ENCODE assay signal across 15 cellular contexts in the genomic region with DNA sequence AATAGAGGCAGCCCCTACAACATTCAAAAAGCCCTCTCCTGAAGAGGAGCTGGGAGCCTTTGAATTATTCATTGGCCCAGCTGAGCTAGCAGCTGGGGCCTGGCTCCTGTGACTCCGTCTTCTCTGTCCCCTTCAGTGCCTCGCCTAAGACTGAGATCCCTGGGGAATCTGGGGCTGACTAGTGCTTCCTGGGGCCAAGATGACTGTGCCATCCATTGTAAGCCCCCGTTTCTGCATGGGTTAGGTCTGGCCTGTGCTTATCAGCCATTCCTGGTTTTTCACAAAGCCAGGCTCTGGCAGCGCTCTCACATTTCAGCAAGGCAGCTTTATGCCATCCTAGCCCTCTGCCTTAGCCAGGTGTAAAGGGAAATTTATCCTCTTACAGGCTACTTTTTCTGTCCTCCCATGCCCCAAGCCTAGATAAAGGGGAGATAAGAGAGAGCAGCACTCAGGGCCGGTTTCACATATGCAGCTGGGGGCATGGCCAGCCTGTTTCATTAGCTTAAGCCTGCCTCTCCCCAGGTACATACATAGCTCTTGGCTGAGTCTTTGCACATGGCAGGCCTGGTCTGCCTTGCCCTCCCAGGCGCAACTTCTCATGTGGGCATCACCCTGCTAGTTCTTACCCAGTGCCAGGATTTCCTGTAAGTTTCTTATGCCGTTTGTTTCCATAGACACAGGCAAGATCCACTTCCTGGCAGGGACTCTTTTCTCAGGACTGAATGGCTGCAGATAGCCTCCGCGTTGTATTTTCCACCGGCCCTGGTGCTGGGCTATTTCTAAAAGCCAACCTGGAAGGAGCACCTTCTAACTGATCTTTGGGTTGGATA. TPM values are rescaled to one million over a fixed set of nuclear protein-coding genes. Genes with fewer than 3 reads are reported as not detected.
DNase-seq lines count a peak whose midpoint lies in the region; FAIRE-seq and TF ChIP-seq lines count a peak whose summit lies in the region.
"Had no signal": no experiment of that assay in that cellular context is flagged by ENCODE, and none has a peak within 500 bp of the region (broad histone marks: within the 10 kb centered on the region; RNA-seq: fewer than 3 reads in every experiment).

No MANE protein-coding gene starts in this region.

- H4K20me1 ChIP-seq in smooth muscle cell (ENCODE audit: low read depth) = peaks cover 4% of the 10 kb centered on the region

- peaks cover 29% of the 10 kb centered on the region for H3K36me3 ChIP-seq in adipocyte (ENCODE audit: control insufficient read depth, insufficient read depth, low read length, severe bottlenecking)
- peaks cover 27% of the 10 kb centered on the region for H3K36me3 ChIP-seq in iPS-15b (ENCODE audit: control insufficient read depth, insufficient read depth, low read length)
- peaks cover 30 to 47% (median 37%) of the 10 kb centered on the region in 3 donors for H3K36me3 ChIP-seq in skeletal muscle tissue (ENCODE audit: control insufficient read depth in 3 of 3, insufficient read depth in 3 of 3, low read length in 3 of 3)
- H3K36me3 ChIP-seq in smooth muscle cell (ENCODE audit: low read depth) = no peaks in the 10 kb centered on the region
- H3K36me3 ChIP-seq in kidney (ENCODE audit: control insufficient read depth in 1 of 2, insufficient read depth in 2 of 2, low read length in 2 of 2) = peaks cover 16 to 24% of the 10 kb centered on the region in 2 donors

- H3K27me3 ChIP-seq in adipocyte (replicated peaks; ENCODE audit: control insufficient read depth, insufficient read depth, low read length) (no peaks in the 10 kb centered on the region), iPS-15b (ENCODE audit: control insufficient read depth, insufficient read depth, low read length) (no peaks in the 10 kb centered on the region), skeletal muscle tissue (ENCODE audit: control insufficient read depth in 3 of 3, insufficient read depth in 3 of 3, low read length in 3 of 3) (no peaks in the 10 kb centered on the region), smooth muscle cell (ENCODE audit: low read depth) (no peaks in the 10 kb centered on the region)

- H2AFZ ChIP-seq in smooth muscle cell (ENCODE audit: low read depth) = no peak overlapping the region

- H3K79me2 ChIP-seq in smooth muscle cell (ENCODE audit: low read depth) = no peaks in the 10 kb centered on the region

- TF ChIP-seq CTCF in smooth muscle cell (IDR thresholded peaks at IDR 0.05; ENCODE audit: borderline replicate concordance, insufficient read depth, poor library complexity, severe bottlenecking) (no peak), kidney (IDR thresholded peaks at IDR 0.05; ENCODE audit: borderline replicate concordance, extremely low read depth, insufficient read depth) (no peak)

- no peaks in the 10 kb centered on the region for H3F3A ChIP-seq in smooth muscle cell (ENCODE audit: low read depth)

- FAIRE-seq in kidney (lab: Jason Lieb, UNC) = no peak
- FAIRE-seq: GM12891 had no signal

- H3K4me2 ChIP-seq in smooth muscle cell = no peak overlapping the region

- H3K27ac ChIP-seq in skeletal muscle tissue (ENCODE audit: low read depth, low read length) (no peak overlapping the region), smooth muscle cell (ENCODE audit: low read depth) (no peak overlapping the region), kidney (ENCODE audit: low read depth in 2 of 2, low read length in 2 of 2) (no peak overlapping the region)

- H3K4me3 ChIP-seq in adipocyte (ENCODE audit: low read length) = no peak overlapping the region
- H3K4me3 ChIP-seq in iPS-15b (ENCODE audit: low read depth, low read length) = no peak overlapping the region
- H3K4me3 ChIP-seq in skeletal muscle tissue (ENCODE audit: low read length in 3 of 3) = no peak overlapping the region
- H3K4me3 ChIP-seq in smooth muscle cell = no peak overlapping the region
- H3K4me3 ChIP-seq in kidney (ENCODE audit: low read length in 2 of 2) = no peak overlapping the region
- H3K4me3 ChIP-seq: mucosa of descending colon had no signal

- 76% methylated on average over 10 of the region's 10 CpGs for WGBS in smooth muscle cell (ENCODE audit: low lambda C conversion rate)

- H3K9ac ChIP-seq in adipocyte (ENCODE audit: low read length) (peak overlapping the region; percentile 13), iPS-15b (ENCODE audit: low read depth, low read length) (peak overlapping the region; percentile 28), skeletal muscle tissue (ENCODE audit: low read depth in 1 of 3, low read length in 3 of 3) (peak overlapping the region in 2 of 3 donors; percentile 42 to 50), smooth muscle cell (ENCODE audit: low read depth) (no peak overlapping the region), kidney (ENCODE audit: low read length in 2 of 2) (no peak overlapping the region)

- no peaks in the 10 kb centered on the region for H3K9me3 ChIP-seq in adipocyte (ENCODE audit: control insufficient read depth, low read length)
- no peaks in the 10 kb centered on the region for H3K9me3 ChIP-seq in iPS-15b (ENCODE audit: control insufficient read depth, insufficient read depth, low read length)
- H3K9me3 ChIP-seq in skeletal muscle tissue (ENCODE audit: control insufficient read depth in 3 of 3, low read length in 3 of 3) = no peaks in the 10 kb centered on the region
- no peaks in the 10 kb centered on the region for H3K9me3 ChIP-seq in smooth muscle cell (replicated peaks; ENCODE audit: low read depth)
- H3K9me3 ChIP-seq in kidney (ENCODE audit: control insufficient read depth in 1 of 2, low read length in 2 of 2) = no peaks in the 10 kb centered on the region
- H3K9me3 ChIP-seq: mucosa of descending colon had no signal

- H3K4me1 ChIP-seq in adipocyte (ENCODE audit: control insufficient read depth, insufficient read depth, low read length) = peaks cover 20% of the 10 kb centered on the region
- H3K4me1 ChIP-seq in iPS-15b (ENCODE audit: control insufficient read depth, insufficient read depth, low read length) = peaks cover 7% of the 10 kb centered on the region
- H3K4me1 ChIP-seq in skeletal muscle tissue (ENCODE audit: control insufficient read depth in 3 of 3, insufficient read depth in 3 of 3, low read length in 3 of 3) = peaks cover 17 to 29% (median 24%) of the 10 kb centered on the region in 3 donors
- peaks cover 20% of the 10 kb centered on the region for H3K4me1 ChIP-seq in smooth muscle cell (ENCODE audit: low read depth)
- peaks cover 0 to 6% of the 10 kb centered on the region in 2 donors for H3K4me1 ChIP-seq in kidney (ENCODE audit: control insufficient read depth in 1 of 2, insufficient read depth in 1 of 2, low read depth in 1 of 2, low read length in 2 of 2)

- peak; percentile 71 for DNase-seq in NCI-H2107 (lab: John Stamatoyannopoulos, UW)
- DNase-seq in adipocyte (ENCODE audit: low read depth) = no peak
- DNase-seq in smooth muscle cell (lab: John Stamatoyannopoulos, UW; ENCODE audit: unreplicated experiment) = no peak
- no peak for DNase-seq in DMS153 treated with DMSO at 0.1 percent for 48 hours (lab: John Stamatoyannopoulos, UW; ENCODE audit: unreplicated experiment)
- no peak for DNase-seq in NCI-H1694 treated with DMSO at 0.1 percent for 48 hours (lab: John Stamatoyannopoulos, UW)
- DNase-seq in kidney = no peak
- DNase-seq: activated CD8-positive, alpha-beta memory T cell treated with anti-CD3 and anti-CD28 coated beads, Interleukin-2, amount 50 U/mL, for 4 hours; DMS53; effector memory CD8-positive, alpha-beta T cell; HFFc6; mucosa of descending colon; NCI-H226 had no signal

- intact Hi-C loops in kidney (cut with DNase I) = loop anchor here (10.0 kb wide), 1 partner anchor 658 kb away; no protein-coding TSS in a partner anchor

RNA-seq across cellular contexts. Expression of a gene that starts 15.8 kb away (rescaled TPM):
- total RNA-seq in skeletal muscle tissue (66.8 TPM), smooth muscle cell (78.2 and 119 TPM in 2 replicates), kidney (164 TPM)
- polyA plus RNA-seq in smooth muscle cell (88.7 and 94.9 TPM in 2 replicates), kidney (ENCODE audit: insufficient read depth, low read depth, low replicate concordance) (161 TPM)

RNA-seq across cellular contexts. Expression of a gene that starts 16.4 kb away (rescaled TPM):
- total RNA-seq in skeletal muscle tissue (27.1 TPM), smooth muscle cell (20.0 and 24.3 TPM in 2 replicates), kidney (32.3 TPM)
- polyA plus RNA-seq in smooth muscle cell (38.4 and 52.3 TPM in 2 replicates), kidney (ENCODE audit: insufficient read depth, low read depth, low replicate concordance) (76.8 TPM)

RNA-seq across cellular contexts. Expression of a gene that starts 46.1 kb away (rescaled TPM):
- total RNA-seq in skeletal muscle tissue = 5.2 TPM
- 14.4 and 18.1 TPM in 2 replicates for total RNA-seq in smooth muscle cell
- 17.8 and 21.5 TPM in 2 replicates for polyA plus RNA-seq in smooth muscle cell
- total RNA-seq in kidney = 9.1 TPM
- polyA plus RNA-seq in kidney (ENCODE audit: insufficient read depth, low read depth, low replicate concordance) = 12.1 TPM

RNA-seq across cellular contexts. Expression of a gene that starts 51.1 kb away (rescaled TPM):
- total RNA-seq in skeletal muscle tissue = 16.7 TPM
- 23.0 and 28.3 TPM in 2 replicates for total RNA-seq in smooth muscle cell
- polyA plus RNA-seq in smooth muscle cell = 31.7 and 38.6 TPM in 2 replicates
- total RNA-seq in kidney = 46.9 TPM
- polyA plus RNA-seq in kidney (ENCODE audit: insufficient read depth, low read depth, low replicate concordance) = 18.0 TPM

Comparison
In these comparisons a context has a peak if more than half of its experiments do, and no peak if none do; other contexts are left out.
1. H3K9ac ChIP-seq: peak in adipocyte (single experiment), iPS-15b (single experiment) and skeletal muscle tissue (2 of 3); none in smooth muscle cell (single experiment) and kidney (0 of 2).